In the genomic region with DNA sequence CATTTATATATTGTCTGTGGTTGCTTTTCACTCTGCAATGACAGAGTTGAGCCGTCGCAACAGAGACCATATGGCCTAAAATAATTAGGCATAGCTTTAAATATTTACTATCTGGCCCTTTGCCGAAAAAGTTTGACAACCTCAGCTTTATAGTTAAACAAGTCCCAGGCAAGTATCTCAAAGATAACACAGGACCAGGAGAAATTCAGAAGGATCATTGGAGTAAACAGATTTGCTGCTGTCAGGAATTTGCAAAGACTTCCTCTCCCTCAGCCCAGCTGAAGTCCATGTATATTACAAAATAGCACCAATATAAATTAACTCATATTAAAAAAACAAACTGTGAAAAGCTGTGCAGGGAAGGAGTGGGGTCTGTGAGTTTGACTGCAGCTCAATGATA, we compare ENCODE assay signal across 1 cellular context.
TF ChIP-seq lines count a peak whose summit lies in the region.

No MANE protein-coding gene starts in this region.

TF ChIP-seq in IMR-90, 13 proteins besides CTCF, POLR2A, EP300 and RAD21:
- no peak for TF ChIP-seq FOS (IDR thresholded peaks at IDR 0.05; ENCODE audit: low read depth, low read length)
- no peak for TF ChIP-seq SMC3 (IDR thresholded peaks at IDR 0.05; ENCODE audit: low read depth, low read length)
- TF ChIP-seq CHD1 (IDR thresholded peaks at IDR 0.05; ENCODE audit: low read depth, low read length) = no peak
- TF ChIP-seq, protein P1, sequence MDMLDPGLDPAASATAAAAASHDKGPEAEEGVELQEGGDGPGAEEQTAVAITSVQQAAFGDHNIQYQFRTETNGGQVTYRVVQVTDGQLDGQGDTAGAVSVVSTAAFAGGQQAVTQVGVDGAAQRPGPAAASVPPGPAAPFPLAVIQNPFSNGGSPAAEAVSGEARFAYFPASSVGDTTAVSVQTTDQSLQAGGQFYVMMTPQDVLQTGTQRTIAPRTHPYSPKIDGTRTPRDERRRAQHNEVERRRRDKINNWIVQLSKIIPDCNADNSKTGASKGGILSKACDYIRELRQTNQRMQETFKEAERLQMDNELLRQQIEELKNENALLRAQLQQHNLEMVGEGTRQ (IDR thresholded peaks at IDR 0.05; ENCODE audit: low read depth, low read length) = no peak
